ENCODE assay signal across 1 cellular context in genomic region chr7:66639773-66640172, GRCh38.
TF ChIP-seq lines count a peak whose summit lies in the region.

No MANE protein-coding gene starts in this region.

TF ChIP-seq in K562, 482 proteins besides CTCF, POLR2A, EP300 and RAD21 (continued from another document and continues in another):
- TF ChIP-seq ZNF398 (CRISPR knock-in tag; IDR thresholded peaks at IDR 0.05) (no peak), ZNF318 (IDR thresholded peaks at IDR 0.05; ENCODE audit: borderline replicate concordance in 1 of 2, low read depth in 1 of 2) (no peak), E2F4 (CRISPR knock-in tag; IDR thresholded peaks at IDR 0.05; ENCODE audit: low read depth) (no peak), ZNF75A (CRISPR knock-in tag; IDR thresholded peaks at IDR 0.05) (no peak), ZBTB34 (CRISPR knock-in tag; IDR thresholded peaks at IDR 0.05) (peak; percentile 58; the same call in 1 of the 2 replicates), GATAD2A (IDR thresholded peaks at IDR 0.05) (0 out of 2 replicates have a peak, but pooled peaks have one; percentile 74), ETV5 (CRISPR knock-in tag; IDR thresholded peaks at IDR 0.05; ENCODE audit: low read depth) (0 out of 2 replicates have a peak, but pooled peaks have one; percentile 66), TRIM28 (IDR thresholded peaks at IDR 0.05) (peak; percentile 16; the same call in 1 of the 2 replicates), MTA3 (IDR thresholded peaks at IDR 0.05; ENCODE audit: borderline replicate concordance) (peak; percentile 69), SOX6 (IDR thresholded peaks at IDR 0.05) (peak; percentile 92), TCF7 (IDR thresholded peaks at IDR 0.05; ENCODE audit: borderline replicate concordance) (peak; percentile 98), BHLHE40 (IDR thresholded peaks at IDR 0.05; ENCODE audit: low read length) (peak; percentile 49; the same call in 1 of the 2 replicates), FOXJ3 (CRISPR knock-in tag; IDR thresholded peaks at IDR 0.05) (peak; percentile 58; the same call in 1 of the 2 replicates), ZBTB11 (CRISPR knock-in tag; IDR thresholded peaks at IDR 0.05) (0 out of 6 replicates have a peak, but pooled peaks of 1 of the 3 experiments have one; percentile 61), ETV6 (IDR thresholded peaks at IDR 0.05; ENCODE audit: borderline replicate concordance in 1 of 2, low read depth in 2 of 2, low read length in 1 of 2) (0 out of 4 replicates have a peak, but pooled peaks of 1 of the 2 experiments have one; percentile 30), ETV6 (CRISPR knock-in tag; IDR thresholded peaks at IDR 0.05; ENCODE audit: borderline replicate concordance) (no peak), ELF2 (CRISPR knock-in tag; IDR thresholded peaks at IDR 0.05) (no peak), RBM25 (IDR thresholded peaks at IDR 0.05; ENCODE audit: low read depth, low read length, severe bottlenecking) (peak; percentile 56), CBFB (CRISPR knock-in tag; IDR thresholded peaks at IDR 0.05) (peak; percentile 66; the same call in 1 of the 2 replicates), RFX5 (IDR thresholded peaks at IDR 0.05; ENCODE audit: low read depth, low read length) (no peak), ZNF589 (CRISPR knock-in tag; IDR thresholded peaks at IDR 0.05; ENCODE audit: low read depth) (peak; percentile 81; the same call in 1 of the 2 replicates), CREB1 (IDR thresholded peaks at IDR 0.05) (peak; percentile 44; the same call in 1 of the 2 replicates), CREB1 (CRISPR knock-in tag; IDR thresholded peaks at IDR 0.05) (no peak), WHSC1 (IDR thresholded peaks at IDR 0.05; ENCODE audit: low read length) (no peak), ATF3 (IDR thresholded peaks at IDR 0.05) (no peak), ATF3 (CRISPR knock-in tag; conservative IDR thresholded peaks at IDR 0.05) (0 out of 2 replicates have a peak, but pooled peaks have one; percentile 34), SIN3A (IDR thresholded peaks at IDR 0.05; ENCODE audit: borderline replicate concordance in 2 of 2, control insufficient read depth in 1 of 2, low read depth in 2 of 2, low read length in 2 of 2) (peak in 1 of 2 experiments; percentile 41; a peak in 1 of 4 replicates), ZNF146 (CRISPR knock-in tag; IDR thresholded peaks at IDR 0.05; ENCODE audit: unreplicated experiment) (no peak), PHB2 (IDR thresholded peaks at IDR 0.05; ENCODE audit: low read depth) (peak; percentile 36; the same call in 1 of the 2 replicates), GATA2 (CRISPR knock-in tag; IDR thresholded peaks at IDR 0.05) (peak; percentile 96), GABPB1 (CRISPR knock-in tag; IDR thresholded peaks at IDR 0.05) (peak; percentile 49; the same call in 1 of the 2 replicates), MAFF (IDR thresholded peaks at IDR 0.05; ENCODE audit: low read length) (peak; percentile 40; the same call in 1 of the 2 replicates), ZNF766 (CRISPR knock-in tag; conservative IDR thresholded peaks at IDR 0.05) (peak; percentile 91), CHAMP1 (IDR thresholded peaks at IDR 0.05) (peak; percentile 46; the same call in 1 of the 2 replicates), TBL1XR1 (IDR thresholded peaks at IDR 0.05; ENCODE audit: low read length in 2 of 2) (peak; percentile 42 to 91; a peak in 2 of 4 replicates), SMAD3 (CRISPR knock-in tag; conservative IDR thresholded peaks at IDR 0.05) (0 out of 2 replicates have a peak, but pooled peaks have one; percentile 22), CTCFL (IDR thresholded peaks at IDR 0.05; ENCODE audit: borderline replicate concordance, insufficient read depth, low read depth, low read length, poor library complexity, severe bottlenecking) (no peak), BCOR (IDR thresholded peaks at IDR 0.05) (peak; percentile 91)
